ENCODE assay signal across 18 cellular contexts in genomic region chr7:1640376-1641172, GRCh38. TPM values are rescaled to one million over a fixed set of nuclear protein-coding genes. Genes with fewer than 3 reads are reported as not detected.
DNase-seq lines count a peak whose midpoint lies in the region; ATAC-seq and TF ChIP-seq lines count a peak whose summit lies in the region.
"Had no signal": no experiment of that assay in that cellular context is flagged by ENCODE, and none has a peak within 500 bp of the region (broad histone marks: within the 10 kb centered on the region; RNA-seq: fewer than 3 reads in every experiment).

No MANE protein-coding gene starts in this region.

- POLR2A ChIA-PET in SK-N-SH (lab: Yijun Ruan, JAX), result interaction anchor here (1.1 to 2.7 kb wide), 3 partner anchors 8 to 54 kb away, joined by 3 to 12 read pairs (median 6); no protein-coding TSS in a partner anchor

- H3K4me2 ChIP-seq in SK-N-SH (no peak overlapping the region), OCI-LY3 (ENCODE audit: low read length) (no peak overlapping the region)

- H3K27ac ChIP-seq in SK-N-SH (ENCODE audit: low read depth in 2 of 2, low read length in 1 of 2) (peak overlapping the region in 1 of 2 experiments; percentile 99; a peak in 2 of 4 replicates), OCI-LY3 (ENCODE audit: low read length) (no peak overlapping the region)
- H3K27ac ChIP-seq: prostate gland had no signal

- H3K4me3 ChIP-seq in SK-N-SH (ENCODE audit: low read depth in 2 of 2, low read length in 1 of 2), result no peak overlapping the region
- no peak overlapping the region for H3K4me3 ChIP-seq in OCI-LY3 (ENCODE audit: low read length)
- H3K4me3 ChIP-seq: MG63, prostate gland had no signal

- H3K27ac Mint-ChIP-seq in stimulated activated memory B cell treated with anti-CD40 and anti-IgM and Interleukin-4, amounts not matched to agents 10 μg/mL and 1 μg/mL and 100 μg/mL, for 72 hours, result no peak overlapping the region
- no peak overlapping the region for H3K27ac Mint-ChIP-seq in activated T-helper 17 cell treated with anti-CD3 and anti-CD28 coated beads, Interleukin-2, amount 50 U/mL, for 72 hours
- H3K27ac Mint-ChIP-seq: activated B cell treated with CpG ODN at 0.5 μM for 24 hours; dendritic cell treated with granulocyte-macrophage colony-stimulating factor and Interleukin-4, amounts not matched to agents 40 ng/mL and 50 ng/mL, for 4 days had no signal

- H3K36me3 Mint-ChIP-seq in stimulated activated memory B cell treated with anti-CD40 and anti-IgM and Interleukin-4, amounts not matched to agents 10 μg/mL and 1 μg/mL and 100 μg/mL, for 72 hours, result no peaks in the 10 kb centered on the region
- no peaks in the 10 kb centered on the region for H3K36me3 Mint-ChIP-seq in activated T-helper 17 cell treated with anti-CD3 and anti-CD28 coated beads, Interleukin-2, amount 50 U/mL, for 72 hours (ENCODE audit: low read depth)

- no peak overlapping the region for H2AFZ ChIP-seq in SK-N-SH (ENCODE audit: low read depth)
- no peak overlapping the region for H2AFZ ChIP-seq in OCI-LY3 (ENCODE audit: low read depth, low read length)

- ATAC-seq in SK-N-SH treated with all-trans-retinoic acid at 6 μM for 48 hours (no peak; the same call in 2 of the 3 replicates), esophagus mucosa (peak; percentile 27)
- peak; percentile 34 for ATAC-seq in stimulated activated memory B cell treated with anti-CD40 and anti-IgM and Interleukin-4, amounts not matched to agents 10 μg/mL and 1 μg/mL and 100 μg/mL, for 72 hours
- no peak for ATAC-seq in activated T-helper 17 cell treated with anti-CD3 and anti-CD28 coated beads, Interleukin-2, amount 50 U/mL, for 72 hours (replicated peaks)
- ATAC-seq: left lobe of liver had no signal

- H3K79me2 ChIP-seq in SK-N-SH (ENCODE audit: insufficient read depth) (no peaks in the 10 kb centered on the region), OCI-LY3 (ENCODE audit: low read length) (no peaks in the 10 kb centered on the region)

- H3K9ac ChIP-seq in SK-N-SH, result no peak overlapping the region
- H3K9ac ChIP-seq in OCI-LY3 (ENCODE audit: low read length), result no peak overlapping the region

- TF ChIP-seq CTCF in SK-N-SH (IDR thresholded peaks at IDR 0.05), result peak; percentile 24; the same call in 1 of the 2 replicates
- peak; percentile 10; the same call in 1 of the 2 replicates for TF ChIP-seq CTCF in OCI-LY3 (IDR thresholded peaks at IDR 0.05; ENCODE audit: low read depth, low read length)

- H3K9me2 ChIP-seq in SK-N-SH, result no peaks in the 10 kb centered on the region

- H3K4me1 ChIP-seq in SK-N-SH (ENCODE audit: control insufficient read depth in 1 of 2, insufficient read depth in 2 of 2, low read depth in 1 of 2, low read length in 1 of 2) (peaks cover 0 to 59% of the 10 kb centered on the region in 2 experiments; a peak in 1 of 4 replicates), OCI-LY3 (ENCODE audit: low read length) (no peaks in the 10 kb centered on the region)
- H3K4me1 ChIP-seq: prostate gland had no signal

- H3K36me3 ChIP-seq in SK-N-SH (replicated peaks in 1 of 2; ENCODE audit: control insufficient read depth in 1 of 2, insufficient read depth in 2 of 2, low read length in 1 of 2) (no peaks in the 10 kb centered on the region), OCI-LY3 (replicated peaks; ENCODE audit: low read depth, low read length) (no peaks in the 10 kb centered on the region)
- H3K36me3 ChIP-seq: MG63, prostate gland had no signal

- TF ChIP-seq EP300 in SK-N-SH (IDR thresholded peaks at IDR 0.05; ENCODE audit: borderline replicate concordance in 1 of 2, low read depth in 1 of 2, low read length in 1 of 2), result no peak

- H3K9me3 ChIP-seq in SK-N-SH (peaks cover 4% of the 10 kb centered on the region; the same call in 1 of the 2 replicates), OCI-LY3 (ENCODE audit: insufficient read depth, low read length) (no peaks in the 10 kb centered on the region)
- H3K9me3 ChIP-seq: prostate gland had no signal

- no peak overlapping the region for H3K4me3 Mint-ChIP-seq in stimulated activated memory B cell treated with anti-CD40 and anti-IgM and Interleukin-4, amounts not matched to agents 10 μg/mL and 1 μg/mL and 100 μg/mL, for 72 hours
- H3K4me3 Mint-ChIP-seq in activated T-helper 17 cell treated with anti-CD3 and anti-CD28 coated beads, Interleukin-2, amount 50 U/mL, for 72 hours, result no peak overlapping the region
- H3K4me3 Mint-ChIP-seq: activated B cell treated with CpG ODN at 0.5 μM for 24 hours; dendritic cell treated with granulocyte-macrophage colony-stimulating factor and Interleukin-4, amounts not matched to agents 40 ng/mL and 50 ng/mL, for 4 days had no signal

- 59% methylated on average over 15 of the region's 21 CpGs for whole genome bisulfite sequencing in SK-N-SH (ENCODE audit: low lambda C conversion rate)

- H4K20me1 ChIP-seq in SK-N-SH (ENCODE audit: insufficient read depth) (no peaks in the 10 kb centered on the region), OCI-LY3 (ENCODE audit: insufficient read depth, low read length) (no peaks in the 10 kb centered on the region)

- peaks cover 51% of the 10 kb centered on the region for H3K27me3 Mint-ChIP-seq in stimulated activated memory B cell treated with anti-CD40 and anti-IgM and Interleukin-4, amounts not matched to agents 10 μg/mL and 1 μg/mL and 100 μg/mL, for 72 hours
- H3K27me3 Mint-ChIP-seq in activated T-helper 17 cell treated with anti-CD3 and anti-CD28 coated beads, Interleukin-2, amount 50 U/mL, for 72 hours, result peaks cover 6% of the 10 kb centered on the region

- no peaks in the 10 kb centered on the region for H3F3A ChIP-seq in SK-N-SH (replicated peaks; ENCODE audit: insufficient read depth)

- no peaks in the 10 kb centered on the region for H3K4me1 Mint-ChIP-seq in stimulated activated memory B cell treated with anti-CD40 and anti-IgM and Interleukin-4, amounts not matched to agents 10 μg/mL and 1 μg/mL and 100 μg/mL, for 72 hours
- H3K4me1 Mint-ChIP-seq in activated T-helper 17 cell treated with anti-CD3 and anti-CD28 coated beads, Interleukin-2, amount 50 U/mL, for 72 hours, result no peaks in the 10 kb centered on the region
- H3K4me1 Mint-ChIP-seq: activated B cell treated with CpG ODN at 0.5 μM for 24 hours had no signal

- H3K27me3 ChIP-seq in SK-N-SH (ENCODE audit: insufficient read depth), result 0 out of 2 replicates have a peak, but pooled peaks cover 13% of the 10 kb centered on the region
- H3K27me3 ChIP-seq in OCI-LY3 (ENCODE audit: low read depth, low read length), result no peaks in the 10 kb centered on the region
- H3K27me3 ChIP-seq: MG63 had no signal

- CTCF ChIA-PET in SK-N-SH (lab: Yijun Ruan, JAX), result interaction anchor here (0.6 to 4.0 kb wide), 18 partner anchors 8 to 707 kb away, joined by 3 to 27 read pairs (median 4); no protein-coding TSS in a partner anchor

- peaks cover 4% of the 10 kb centered on the region for H3K9me3 Mint-ChIP-seq in stimulated activated memory B cell treated with anti-CD40 and anti-IgM and Interleukin-4, amounts not matched to agents 10 μg/mL and 1 μg/mL and 100 μg/mL, for 72 hours
- peaks cover 3% of the 10 kb centered on the region for H3K9me3 Mint-ChIP-seq in activated T-helper 17 cell treated with anti-CD3 and anti-CD28 coated beads, Interleukin-2, amount 50 U/mL, for 72 hours

- DNase-seq in SK-N-SH, result peak; percentile 57
- no peak for DNase-seq in NCI-H187 treated with DMSO at 0.1 percent for 48 hours (lab: John Stamatoyannopoulos, UW)
- no peak for DNase-seq in mesenteric fat pad (ENCODE audit: low spot score)
- DNase-seq: activated B cell treated with CpG ODN at 0.5 μM for 24 hours; activated CD8-positive, alpha-beta memory T cell treated with anti-CD3 and anti-CD28 coated beads for 24 hours; activated effector memory CD4-positive, alpha-beta T cell treated with Interleukin-2 at 50 U/mL for 16 hours; hypothalamus; MG63; NCI-H2171; SW 1271 had no signal

- TF ChIP-seq RAD21 in SK-N-SH (IDR thresholded peaks at IDR 0.05; ENCODE audit: low read length), result no peak

TF ChIP-seq in SK-N-SH, 30 proteins besides CTCF, POLR2A, EP300 and RAD21:
- TF ChIP-seq NFIC (IDR thresholded peaks at IDR 0.05; ENCODE audit: borderline replicate concordance) (no peak), RFX5 (IDR thresholded peaks at IDR 0.05; ENCODE audit: low read length) (no peak), YY1 (IDR thresholded peaks at IDR 0.05; ENCODE audit: low read depth) (no peak), TEAD4 (IDR thresholded peaks at IDR 0.05; ENCODE audit: borderline replicate concordance, insufficient read depth) (no peak), NRF1 (IDR thresholded peaks at IDR 0.05; ENCODE audit: low read depth, low read length) (no peak), CHD2 (IDR thresholded peaks at IDR 0.05; ENCODE audit: low read length, partially characterized antibody) (no peak)
TF ChIP-seq in SK-N-SH: peak in this region for 0.

TF ChIP-seq in SK-N-SH treated with all-trans-retinoic acid at 6 μM for 48 hours, 23 proteins besides CTCF, POLR2A, EP300 and RAD21 (continues in another document):
- TF ChIP-seq ARNTL (CRISPR knock-in tag; IDR thresholded peaks at IDR 0.05; ENCODE audit: borderline replicate concordance, low read depth), result no peak
- TF ChIP-seq TSHZ2 (CRISPR knock-in tag; IDR thresholded peaks at IDR 0.05), result no peak
- no peak for TF ChIP-seq GLIS3 (CRISPR knock-in tag; IDR thresholded peaks at IDR 0.05)
- TF ChIP-seq BACH2 (CRISPR knock-in tag; IDR thresholded peaks at IDR 0.05; ENCODE audit: borderline replicate concordance), result no peak

RNA-seq across cellular contexts. Expression of gene ELFN1, which starts 29.5 kb away (rescaled TPM):
- polyA plus RNA-seq in SK-N-SH (2012; rRNA removed), result 0.05 and 0.06 TPM in 2 replicates
- 0.01 and 0.03 TPM in 2 replicates for polyA plus RNA-seq in SK-N-SH (2012; cell fraction: cytosol; rRNA removed)
- polyA plus RNA-seq in SK-N-SH (2012; cell fraction: nucleus; rRNA removed), result 0.01 and 0.05 TPM in 2 replicates
- 0.68 TPM for total RNA-seq in esophagus mucosa
- 3.7 TPM for total RNA-seq in mesenteric fat pad
- under 1 TPM; 0.06 to 0.19 TPM for total RNA-seq in activated T-helper 17 cell treated with anti-CD3 and anti-CD28 coated beads, Interleukin-2, amount 50 U/mL, for 72 hours
- total RNA-seq: activated B cell treated with CpG ODN at 0.5 μM for 24 hours had no signal

Comparison
In these comparisons a context has a peak if more than half of its experiments do, and no peak if none do; other contexts are left out.
1. ATAC-seq: peak in esophagus mucosa (single experiment) and stimulated activated memory B cell treated with anti-CD40 and anti-IgM and Interleukin-4, amounts not matched to agents 10 μg/mL and 1 μg/mL and 100 μg/mL, for 72 hours (single experiment); none in SK-N-SH treated with all-trans-retinoic acid at 6 μM for 48 hours (single experiment) and activated T-helper 17 cell treated with anti-CD3 and anti-CD28 coated beads, Interleukin-2, amount 50 U/mL, for 72 hours (single experiment).